ENCODE assay signal across 1 cellular context in genomic region chr5:21663082-21663481, GRCh38.
A peak's percentile ranks its signal among the peaks of the same experiment; 100 is the strongest.
TF ChIP-seq lines count a peak whose summit lies in the region.

No MANE protein-coding gene starts in this region.

TF ChIP-seq in K562, 482 proteins besides CTCF, POLR2A, EP300 and RAD21 (continued from another document):
- peak; percentile 40; the same call in 1 of the 2 replicates for TF ChIP-seq ATF3 (IDR thresholded peaks at IDR 0.05)
- TF ChIP-seq ATF3 (CRISPR knock-in tag; conservative IDR thresholded peaks at IDR 0.05), result no peak
